ENCODE assay signal across 23 cellular contexts in the genomic region with DNA sequence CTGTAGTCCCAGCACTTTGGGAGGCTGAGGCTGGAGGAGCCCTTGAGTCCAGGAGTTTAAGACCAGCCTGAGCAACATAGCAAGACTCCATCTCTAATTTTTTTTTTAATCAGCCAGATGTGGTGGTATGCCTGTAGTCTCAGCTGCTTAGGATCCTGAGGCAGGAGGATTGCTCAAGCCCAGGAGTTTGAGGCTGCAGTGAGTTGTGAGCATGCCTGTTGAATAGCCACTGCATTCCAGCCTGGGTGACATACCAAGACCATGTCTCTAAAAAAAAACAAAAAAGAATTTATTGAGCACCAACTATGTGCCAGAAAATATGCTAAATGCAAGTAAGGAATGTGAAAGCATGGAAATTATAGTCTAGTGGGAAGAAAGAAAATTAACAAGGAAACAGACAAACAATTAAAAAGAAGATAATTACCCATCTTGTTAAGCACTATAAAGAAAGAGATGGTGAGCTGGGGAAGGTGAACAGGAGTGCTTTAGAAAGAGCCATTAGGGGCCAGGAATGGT.
DNase-seq lines count a peak whose midpoint lies in the region; ATAC-seq and TF ChIP-seq lines count a peak whose summit lies in the region.
"Had no signal": no experiment of that assay in that cellular context is flagged by ENCODE, and none has a peak within 500 bp of the region (broad histone marks: within the 10 kb centered on the region; RNA-seq: fewer than 3 reads in every experiment).

No MANE protein-coding gene starts in this region.

- no peak overlapping the region for H3K18ac ChIP-seq in mesendoderm (ENCODE audit: low read length)

- peak; percentile 17 for DNase-seq in AG04449 (ENCODE audit: low read depth, low spot score)
- peak; percentile 35 for DNase-seq in GM23248
- peak; percentile 9 for DNase-seq in brain microvascular endothelial cell
- DNase-seq in mesendoderm = peak; percentile 25
- DNase-seq in PC-3 = no peak
- DNase-seq in SHP77 (lab: John Stamatoyannopoulos, UW) = no peak
- DNase-seq in NCI-H146 treated with DMSO at 0.1 percent for 48 hours (lab: John Stamatoyannopoulos, UW; ENCODE audit: unreplicated experiment) = no peak
- DNase-seq: 8988T; AML-193; C1 segment of cervical spinal cord; CD4-positive, alpha-beta memory T cell; COR-L47; GF-D8; Karpas-422; NCI-H1092; NCI-H1417 treated with DMSO at 0.1 percent for 48 hours; NCI-H187; NCI-H2081 treated with DMSO at 0.1 percent for 48 hours; NCI-H345; NCI-H524 treated with DMSO at 0.1 percent for 48 hours; NCI-H774 had no signal

- H2BK15ac ChIP-seq in mesendoderm (replicated peaks; ENCODE audit: low read depth) = no peak overlapping the region

- H3K27ac ChIP-seq in GM23248 = no peak overlapping the region
- H3K27ac ChIP-seq in brain microvascular endothelial cell = no peak overlapping the region
- H3K27ac ChIP-seq in mesendoderm (ENCODE audit: low read depth, low read length) = no peak overlapping the region
- no peak overlapping the region for H3K27ac ChIP-seq in PC-3 (ENCODE audit: low read length)

- peaks cover 18% of the 10 kb centered on the region; the same call in 1 of the 2 replicates for H3K27me3 ChIP-seq in GM23248 (replicated peaks; ENCODE audit: insufficient read depth)
- H3K27me3 ChIP-seq in brain microvascular endothelial cell (replicated peaks) = peaks cover 2% of the 10 kb centered on the region
- H3K27me3 ChIP-seq in mesendoderm (ENCODE audit: insufficient read depth, low read length, poor library complexity) = no peaks in the 10 kb centered on the region
- H3K27me3 ChIP-seq in PC-3 (ENCODE audit: low read length) = peaks cover 51% of the 10 kb centered on the region

- no peaks in the 10 kb centered on the region for H3K79me1 ChIP-seq in mesendoderm (ENCODE audit: low read length)

- H3K79me2 ChIP-seq in GM23248 (ENCODE audit: insufficient read depth) = no peaks in the 10 kb centered on the region
- no peaks in the 10 kb centered on the region for H3K79me2 ChIP-seq in mesendoderm (ENCODE audit: control insufficient read depth, insufficient read depth, low read length)
- no peaks in the 10 kb centered on the region for H3K79me2 ChIP-seq in PC-3 (ENCODE audit: low read length)

- POLR2A ChIA-PET in AG04449 (lab: Yijun Ruan, JAX) (interaction anchor here (0.7 kb wide), 1 partner anchor 114 kb away, joined by 3 read pairs; no protein-coding TSS in a partner anchor), PC-3 (lab: Charles Lee; ENCODE audit: unreplicated experiment) (no interaction called here)

- H2BK5ac ChIP-seq in mesendoderm (ENCODE audit: low read length) = no peak overlapping the region

- H3K23ac ChIP-seq in mesendoderm (ENCODE audit: low read length) = no peak overlapping the region

- intact Hi-C loops in PC-3 (cut with micrococcal nuclease) = no loop called here

- in situ Hi-C loops in GM23248 (cut with MboI) = no loop called here
- in situ Hi-C loops in brain microvascular endothelial cell (cut with HindIII; ENCODE audit: low pct_ligation_motif_present, low sequenced_read_pairs) = no loop called here

- H2AFZ ChIP-seq in GM23248 (no peak overlapping the region), PC-3 (ENCODE audit: low read length) (no peak overlapping the region)

- H3K9ac ChIP-seq in GM23248 (no peak overlapping the region), mesendoderm (ENCODE audit: low read length) (no peak overlapping the region), PC-3 (ENCODE audit: low read length) (no peak overlapping the region)

- H3K9me2 ChIP-seq in GM23248 (ENCODE audit: insufficient read depth) = no peaks in the 10 kb centered on the region
- H3K9me2 ChIP-seq in PC-3 (replicated peaks; ENCODE audit: low read length) = no peaks in the 10 kb centered on the region; the same call in 1 of the 2 replicates

- TF ChIP-seq CTCF in AG04449 (IDR thresholded peaks at IDR 0.05; ENCODE audit: insufficient read depth, low read length, missing control alignments) (no peak), brain microvascular endothelial cell (IDR thresholded peaks at IDR 0.05; ENCODE audit: low read depth, low read length, missing control alignments) (no peak), PC-3 (conservative IDR thresholded peaks at IDR 0.05; ENCODE audit: low read depth, low read length) (no peak)

- H3K4me2 ChIP-seq in GM23248 (ENCODE audit: unreplicated experiment) = no peak overlapping the region
- no peak overlapping the region for H3K4me2 ChIP-seq in mesendoderm (ENCODE audit: low read length)
- H3K4me2 ChIP-seq in PC-3 (ENCODE audit: low read length) = no peak overlapping the region

- H3F3A ChIP-seq in GM23248 (ENCODE audit: insufficient read depth) (no peaks in the 10 kb centered on the region), PC-3 (ENCODE audit: low read length, unreplicated experiment) (no peaks in the 10 kb centered on the region)

- no peak for ATAC-seq in PC-3
- ATAC-seq in HG03196 (IDR thresholded peaks at IDR 0.05; ENCODE audit: unreplicated experiment) = no peak
- ATAC-seq: HCT116 had no signal

- H4K20me1 ChIP-seq in GM23248 (ENCODE audit: insufficient read depth) (no peaks in the 10 kb centered on the region), PC-3 (ENCODE audit: low read length) (no peaks in the 10 kb centered on the region)

- no TSS peak for BruUV-seq in PC-3 (replicated peaks; lab: Mats Ljungman, UMichigan)

- no peaks in the 10 kb centered on the region for H3K4me1 ChIP-seq in GM23248 (ENCODE audit: insufficient read depth)
- H3K4me1 ChIP-seq in mesendoderm (ENCODE audit: control insufficient read depth, low read depth, low read length) = no peaks in the 10 kb centered on the region
- H3K4me1 ChIP-seq in PC-3 (ENCODE audit: insufficient read depth, low read length) = no peaks in the 10 kb centered on the region

- H3K4ac ChIP-seq in mesendoderm (ENCODE audit: low read depth, low read length) = no peak overlapping the region

- H3K56ac ChIP-seq in mesendoderm (ENCODE audit: low read length) = no peak overlapping the region

- no peak overlapping the region for H2BK120ac ChIP-seq in mesendoderm (ENCODE audit: low read depth, low read length)

- H4K5ac ChIP-seq in mesendoderm (ENCODE audit: low read length) = no peak overlapping the region

- H3K36me3 ChIP-seq in GM23248 (ENCODE audit: low read depth) = no peaks in the 10 kb centered on the region
- H3K36me3 ChIP-seq in brain microvascular endothelial cell (replicated peaks) = no peaks in the 10 kb centered on the region
- H3K36me3 ChIP-seq in mesendoderm (ENCODE audit: control insufficient read depth, insufficient read depth, low read length) = no peaks in the 10 kb centered on the region
- H3K36me3 ChIP-seq in PC-3 (ENCODE audit: low read depth, low read length) = no peaks in the 10 kb centered on the region

- no peak overlapping the region for H4K8ac ChIP-seq in mesendoderm (ENCODE audit: low read depth, low read length)

- no peaks in the 10 kb centered on the region for H3K9me3 ChIP-seq in GM23248 (ENCODE audit: low read depth)
- no peaks in the 10 kb centered on the region for H3K9me3 ChIP-seq in PC-3 (ENCODE audit: low read length)

- CTCF ChIA-PET in AG04449 (lab: Yijun Ruan, JAX) (no interaction called here), PC-3 (lab: Charles Lee) (interaction anchor here (0.6 kb wide), 1 partner anchor 272 kb away, joined by 11 read pairs; no protein-coding TSS in a partner anchor)

- H3K4me3 ChIP-seq in AG04449 (ENCODE audit: low read depth, low read length) (no peak overlapping the region), GM23248 (no peak overlapping the region), brain microvascular endothelial cell (ENCODE audit: low read depth, low read length) (no peak overlapping the region), mesendoderm (ENCODE audit: low read length) (no peak overlapping the region), PC-3 (ENCODE audit: low read length) (no peak overlapping the region)

- H2AK5ac ChIP-seq in mesendoderm (ENCODE audit: low read length) = no peak overlapping the region

Comparison
In these comparisons a context has a peak if more than half of its experiments do, and no peak if none do; other contexts are left out.
1. DNase-seq: peak in AG04449 (single experiment), GM23248 (single experiment), brain microvascular endothelial cell (single experiment) and mesendoderm (single experiment); none in PC-3 (single experiment), SHP77 (0 of 2) and NCI-H146 treated with DMSO at 0.1 percent for 48 hours (single experiment).